ENCODE assay signal across 8 cellular contexts in the genomic region with DNA sequence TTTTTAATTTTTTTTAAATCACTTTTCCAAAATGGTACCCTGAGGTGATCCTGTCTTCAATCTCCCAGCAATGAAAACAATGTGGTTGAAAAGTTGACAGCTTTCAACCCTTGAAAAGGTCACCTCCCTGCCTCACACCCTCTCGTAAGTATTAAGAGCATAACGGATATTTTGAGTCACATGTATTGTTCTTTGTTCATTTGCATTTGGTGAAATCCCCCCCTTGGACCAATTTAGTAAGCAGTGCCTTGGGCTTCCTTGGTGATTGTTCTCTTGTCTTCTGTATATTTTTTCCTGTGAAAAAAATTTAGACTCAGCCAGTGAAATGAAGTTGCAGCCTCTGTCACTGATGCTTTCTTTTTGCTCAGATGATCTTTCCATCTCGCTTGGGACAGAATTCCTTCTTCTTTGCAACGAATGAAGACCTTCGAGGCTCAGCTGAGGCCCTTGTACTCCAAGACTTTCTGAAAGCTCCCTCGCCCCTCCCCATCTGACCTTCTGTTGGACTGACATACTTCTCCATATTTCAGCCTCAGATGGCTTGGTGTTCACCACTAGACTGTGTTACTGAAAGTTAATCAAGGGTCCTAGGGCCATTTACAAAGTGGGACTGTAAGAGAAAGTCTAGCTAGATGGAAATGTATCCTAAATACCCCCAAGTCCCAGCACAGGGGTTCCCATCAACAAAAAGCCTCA.
A peak's percentile ranks its signal among the peaks of the same experiment; 100 is the strongest.
DNase-seq lines count a peak whose midpoint lies in the region; ATAC-seq and TF ChIP-seq lines count a peak whose summit lies in the region.

No MANE protein-coding gene starts in this region.

- peak overlapping the region; percentile 65 for H3K9ac ChIP-seq in Karpas-422 (ENCODE audit: low read length)

- no peaks in the 10 kb centered on the region for H3K36me3 ChIP-seq in Karpas-422 (ENCODE audit: insufficient read depth, low read length)

- ATAC-seq in stimulated activated naive CD8-positive, alpha-beta T cell treated with anti-CD3 and anti-CD28 coated beads, Interleukin-15, amount 100 ng/mL, for 72 hours = peak; percentile 68

- H4K20me1 ChIP-seq in Karpas-422 (ENCODE audit: insufficient read depth, low read depth, low read length) = peaks cover 4% of the 10 kb centered on the region; the same call in 1 of the 2 replicates

- H3K27ac ChIP-seq in Karpas-422 (ENCODE audit: low read length) = peak overlapping the region; percentile 91

- no peaks in the 10 kb centered on the region for H3K27me3 ChIP-seq in Karpas-422 (ENCODE audit: low read length)

- no peak for TF ChIP-seq CTCF in GM20000 (IDR thresholded peaks at IDR 0.05; ENCODE audit: extremely low read depth, missing control alignments)

- H3K9me2 ChIP-seq in Karpas-422 (replicated peaks; ENCODE audit: insufficient read depth, low read length) = no peaks in the 10 kb centered on the region

- H3K27me3 Mint-ChIP-seq in stimulated activated naive CD8-positive, alpha-beta T cell treated with anti-CD3 and anti-CD28 coated beads, Interleukin-15, amount 100 ng/mL, for 72 hours = no peaks in the 10 kb centered on the region

- peak overlapping the region; percentile 72 to 90 for H3K4me3 Mint-ChIP-seq in stimulated activated naive CD8-positive, alpha-beta T cell treated with anti-CD3 and anti-CD28 coated beads, Interleukin-15, amount 100 ng/mL, for 72 hours

- no peak overlapping the region for H2AFZ ChIP-seq in Karpas-422 (ENCODE audit: low read length)

- H3K27ac Mint-ChIP-seq in stimulated activated naive CD8-positive, alpha-beta T cell treated with anti-CD3 and anti-CD28 coated beads, Interleukin-15, amount 100 ng/mL, for 72 hours = peak overlapping the region; percentile 98 to 99

- peaks cover 70% of the 10 kb centered on the region for H3K79me2 ChIP-seq in Karpas-422 (ENCODE audit: low read length)

- H3K4me1 ChIP-seq in Karpas-422 (ENCODE audit: low read length) = peaks cover 97% of the 10 kb centered on the region

- DNase-seq in COLO829 (ENCODE audit: low spot score) (peak; percentile 21), GM20000 (ENCODE audit: low spot score) (peak; percentile 61), Karpas-422 (peak; percentile 60), dermis blood vessel endothelial cell (peak; percentile 21), NCI-H524 (lab: John Stamatoyannopoulos, UW) (no peak), NOMO-1 (lab: John Stamatoyannopoulos, UW; ENCODE audit: unreplicated experiment in 2 of 2) (no peak), EL (no peak)
- peak; percentile 56 to 69 for DNase-seq in stimulated activated naive CD8-positive, alpha-beta T cell treated with anti-CD3 and anti-CD28 coated beads, Interleukin-15, amount 100 ng/mL, for 72 hours

- no peaks in the 10 kb centered on the region for H3K9me3 ChIP-seq in Karpas-422 (ENCODE audit: low read length)

- peak overlapping the region; percentile 33 for H3K4me3 ChIP-seq in Karpas-422 (ENCODE audit: low read length)

- peaks cover 96% of the 10 kb centered on the region for H3K4me1 Mint-ChIP-seq in stimulated activated naive CD8-positive, alpha-beta T cell treated with anti-CD3 and anti-CD28 coated beads, Interleukin-15, amount 100 ng/mL, for 72 hours

- peak overlapping the region; percentile 64 for H3K4me2 ChIP-seq in Karpas-422 (ENCODE audit: low read depth, low read length, poor library complexity, severe bottlenecking)

- H3K9me3 Mint-ChIP-seq in stimulated activated naive CD8-positive, alpha-beta T cell treated with anti-CD3 and anti-CD28 coated beads, Interleukin-15, amount 100 ng/mL, for 72 hours = peaks cover 0 to 4% of the 10 kb centered on the region in 2 donors

Comparison
In these comparisons a context has a peak if more than half of its experiments do, and no peak if none do; other contexts are left out.
1. DNase-seq: peak in COLO829 (single experiment), GM20000 (single experiment), Karpas-422 (single experiment), dermis blood vessel endothelial cell (single experiment) and stimulated activated naive CD8-positive, alpha-beta T cell treated with anti-CD3 and anti-CD28 coated beads, Interleukin-15, amount 100 ng/mL, for 72 hours (2 of 2); none in NCI-H524 (0 of 2), NOMO-1 (0 of 2) and EL (single experiment).